1 cellular context compared by ENCODE assay signal in the genomic region with DNA sequence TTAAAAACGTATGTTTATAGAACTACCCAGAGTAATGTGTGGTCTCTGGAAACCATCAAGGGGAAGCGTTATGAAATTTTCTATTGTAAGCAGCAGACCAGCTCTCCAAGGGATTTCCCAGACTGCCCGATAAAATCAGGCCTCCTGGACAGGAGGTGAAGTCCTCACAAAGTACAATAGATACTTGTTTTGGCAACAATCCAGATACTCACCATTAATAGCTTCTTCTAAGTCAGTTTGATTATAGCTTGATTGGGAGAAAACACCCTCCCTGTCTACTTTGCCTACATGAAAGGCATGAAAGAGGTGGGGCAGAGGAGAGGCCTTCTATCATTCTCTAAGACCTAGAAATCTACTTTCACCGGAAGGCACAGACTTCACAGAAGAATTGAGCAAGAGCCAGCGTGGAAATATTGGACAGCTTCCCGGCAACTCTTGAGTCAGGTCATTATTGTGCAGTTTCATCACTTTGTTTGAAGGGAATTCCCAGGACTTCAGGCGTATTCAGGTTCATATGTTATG.
TF ChIP-seq lines count a peak whose summit lies in the region.

No MANE protein-coding gene starts in this region.

TF ChIP-seq in K562, 482 proteins besides CTCF, POLR2A, EP300 and RAD21 (continued from another document):
- TF ChIP-seq, protein P1, sequence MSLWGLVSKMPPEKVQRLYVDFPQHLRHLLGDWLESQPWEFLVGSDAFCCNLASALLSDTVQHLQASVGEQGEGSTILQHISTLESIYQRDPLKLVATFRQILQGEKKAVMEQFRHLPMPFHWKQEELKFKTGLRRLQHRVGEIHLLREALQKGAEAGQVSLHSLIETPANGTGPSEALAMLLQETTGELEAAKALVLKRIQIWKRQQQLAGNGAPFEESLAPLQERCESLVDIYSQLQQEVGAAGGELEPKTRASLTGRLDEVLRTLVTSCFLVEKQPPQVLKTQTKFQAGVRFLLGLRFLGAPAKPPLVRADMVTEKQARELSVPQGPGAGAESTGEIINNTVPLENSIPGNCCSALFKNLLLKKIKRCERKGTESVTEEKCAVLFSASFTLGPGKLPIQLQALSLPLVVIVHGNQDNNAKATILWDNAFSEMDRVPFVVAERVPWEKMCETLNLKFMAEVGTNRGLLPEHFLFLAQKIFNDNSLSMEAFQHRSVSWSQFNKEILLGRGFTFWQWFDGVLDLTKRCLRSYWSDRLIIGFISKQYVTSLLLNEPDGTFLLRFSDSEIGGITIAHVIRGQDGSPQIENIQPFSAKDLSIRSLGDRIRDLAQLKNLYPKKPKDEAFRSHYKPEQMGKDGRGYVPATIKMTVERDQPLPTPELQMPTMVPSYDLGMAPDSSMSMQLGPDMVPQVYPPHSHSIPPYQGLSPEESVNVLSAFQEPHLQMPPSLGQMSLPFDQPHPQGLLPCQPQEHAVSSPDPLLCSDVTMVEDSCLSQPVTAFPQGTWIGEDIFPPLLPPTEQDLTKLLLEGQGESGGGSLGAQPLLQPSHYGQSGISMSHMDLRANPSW (CRISPR knock-in tag; IDR thresholded peaks at IDR 0.05): no peak
- TF ChIP-seq CEBPB (tag; IDR thresholded peaks at IDR 0.05) (peak; percentile 41; the same call in 1 of the 2 replicates), CEBPG (CRISPR knock-in tag; IDR thresholded peaks at IDR 0.05) (no peak), CEBPG (tag; conservative IDR thresholded peaks at IDR 0.05 in 1 of 2, IDR thresholded peaks at IDR 0.05 in 1 of 2) (peak; percentile 75 to 88), POLR2H (tag; IDR thresholded peaks at IDR 0.05; ENCODE audit: low read depth) (no peak), ZZZ3 (IDR thresholded peaks at IDR 0.05) (no peak), HNRNPL (IDR thresholded peaks at IDR 0.05; ENCODE audit: low read depth, low read length) (no peak), FOXK1 (CRISPR knock-in tag; IDR thresholded peaks at IDR 0.05; ENCODE audit: borderline replicate concordance) (no peak), TARDBP (IDR thresholded peaks at IDR 0.05) (no peak), ZNF224 (CRISPR knock-in tag; IDR thresholded peaks at IDR 0.05) (no peak), NFIC (IDR thresholded peaks at IDR 0.05) (0 out of 2 replicates have a peak, but pooled peaks have one; percentile 7), ASH1L (IDR thresholded peaks at IDR 0.05; ENCODE audit: borderline replicate concordance, low read depth, partially characterized antibody) (no peak)
